Comparison of ENCODE assay signal across 18 cellular contexts in genomic region chr14:95392841-95393240, GRCh38.
"Had no signal": no experiment of that assay in that cellular context is flagged by ENCODE, and none has a peak within 500 bp of the region (broad histone marks: within the 10 kb centered on the region; RNA-seq: fewer than 3 reads in every experiment).

No MANE protein-coding gene starts in this region.

- H3K27me3 ChIP-seq: dorsolateral prefrontal cortex, gastroesophageal sphincter, heart right ventricle, left lung had no signal

- H3K9me3 ChIP-seq: left lung, lower lobe of right lung, mucosa of descending colon had no signal

- H3K4me3 ChIP-seq: coronary artery, dorsolateral prefrontal cortex, esophagus muscularis mucosa, gastroesophageal sphincter, heart right ventricle, left lung, lower lobe of right lung, mucosa of descending colon had no signal

- H3K4me1 ChIP-seq: foreskin keratinocyte, gastroesophageal sphincter, left lung, lower lobe of right lung had no signal

- DNase-seq: dermis blood vessel endothelial cell; effector CD4-positive, alpha-beta T cell; effector memory CD4-positive, alpha-beta T cell; foreskin keratinocyte; glutamatergic neuron; heart right ventricle; hippocampal formation; left cardiac atrium; left lung; left ventricle myocardium superior; lower lobe of right lung; mesendoderm; mucosa of descending colon had no signal

- ATAC-seq: foreskin keratinocyte, gastroesophageal sphincter, heart right ventricle, left cardiac atrium, left lung, left ventricle myocardium superior, lower lobe of right lung, mucosa of descending colon had no signal

- H3K36me3 ChIP-seq: esophagus muscularis mucosa, gastroesophageal sphincter, heart right ventricle, left lung, lower lobe of right lung had no signal

- H3K27ac ChIP-seq: coronary artery, esophagus muscularis mucosa, foreskin keratinocyte, gastroesophageal sphincter, left lung, lower lobe of right lung had no signal

- H3K4me3 Mint-ChIP-seq: memory B cell had no signal

- H3K27ac Mint-ChIP-seq: memory B cell had no signal
